In the genomic region with DNA sequence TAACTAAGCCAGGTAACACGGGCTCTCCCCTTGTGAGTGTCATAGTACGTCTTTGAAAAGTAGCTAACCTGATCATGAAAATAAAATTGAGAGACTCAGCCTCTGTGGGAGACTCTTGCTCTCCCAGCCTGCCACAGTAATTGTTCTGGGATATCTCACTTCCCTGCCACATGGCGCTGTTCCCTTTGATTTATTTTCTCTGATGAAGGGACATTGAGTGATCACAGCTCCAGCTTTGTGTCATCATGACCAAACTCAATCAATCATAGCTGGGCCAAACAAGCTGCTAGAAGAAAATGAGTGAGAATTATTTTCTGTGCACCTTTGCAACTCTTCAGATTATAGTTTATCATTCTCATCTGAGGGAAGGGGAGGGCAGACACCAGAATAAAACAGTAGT, we compare ENCODE assay signal across 20 cellular contexts.
"Had no signal": no experiment of that assay in that cellular context is flagged by ENCODE, and none has a peak within 500 bp of the region (broad histone marks: within the 10 kb centered on the region; RNA-seq: fewer than 3 reads in every experiment).

No MANE protein-coding gene starts in this region.

- H3K27ac ChIP-seq: brain microvascular endothelial cell, VCaP had no signal

- ATAC-seq: activated CD4-positive, CD25-positive, alpha-beta regulatory T cell treated with anti-CD3 and anti-CD28 coated beads, Interleukin-2, amount 50 U/mL, for 24 hours; activated CD8-positive, alpha-beta T cell treated with anti-CD3 and anti-CD28 coated beads, Interleukin-2, amount 10 ng/mL, durations not matched to agents 7 days and 5 days; PC-3 had no signal

- H3K36me3 ChIP-seq: brain microvascular endothelial cell had no signal

- H3K27me3 ChIP-seq: brain microvascular endothelial cell had no signal

- DNase-seq: activated CD4-positive, alpha-beta T cell treated with anti-CD3 and anti-CD28 coated beads for 4 hours; activated CD4-positive, alpha-beta T cell treated with anti-CD3 and anti-CD28 coated beads, Interleukin-2, amount 50 U/mL, for 4 hours; activated CD8-positive, alpha-beta T cell treated with anti-CD3 and anti-CD28 coated beads, Interleukin-2, amount 10 ng/mL, durations not matched to agents 7 days and 5 days; activated effector memory CD4-positive, alpha-beta T cell treated with anti-CD3 and anti-CD28 coated beads, Interleukin-2, amount 50 U/mL, for 16 hours; activated naive CD4-positive, alpha-beta T cell treated with anti-CD3 and anti-CD28 coated beads for 36 hours; activated T-cell treated with anti-CD3 and anti-CD28 coated beads, Interleukin-2, amount 50 U/mL, for 24 hours; brain microvascular endothelial cell; cerebellar nuclear complex; KG1; NCI-H1092; NCI-H1436; NCI-H1694 treated with DMSO at 0.1 percent for 48 hours; NCI-H2029 treated with DMSO at 0.1 percent for 48 hours; NCI-H446; NCI-H524; PC-3; SHP77 treated with DMSO at 0.1 percent for 48 hours; T-helper 1 cell had no signal
